ENCODE assay signal across 13 cellular contexts in genomic region chr6:15264412-15264811, GRCh38. TPM values are rescaled to one million over a fixed set of nuclear protein-coding genes. Genes with fewer than 3 reads are reported as not detected.
DNase-seq lines count a peak whose midpoint lies in the region; ATAC-seq and TF ChIP-seq lines count a peak whose summit lies in the region.
"Had no signal": no experiment of that assay in that cellular context is flagged by ENCODE, and none has a peak within 500 bp of the region (broad histone marks: within the 10 kb centered on the region; RNA-seq: fewer than 3 reads in every experiment).

No MANE protein-coding gene starts in this region.

- H4K8ac ChIP-seq in trophoblast cell (ENCODE audit: low read depth, low read length), result no peak overlapping the region

- no peak overlapping the region for H3K23ac ChIP-seq in trophoblast cell (ENCODE audit: low read length)

- peak overlapping the region in 1 of 2 donors; percentile 70 for H3K4me3 Mint-ChIP-seq in CD14-positive monocyte
- peak overlapping the region; percentile 66 to 79 (median 77) for H3K4me3 Mint-ChIP-seq in brain
- H3K4me3 Mint-ChIP-seq in nephron, result peak overlapping the region in 2 of 3 experiments; percentile 17 to 61

- H3K79me1 ChIP-seq in trophoblast cell (ENCODE audit: low read length), result no peaks in the 10 kb centered on the region

- DNase-seq in CD14-positive monocyte (ENCODE audit: low spot score) (no peak), NCI-H2107 treated with DMSO at 0.1 percent for 48 hours (lab: John Stamatoyannopoulos, UW; ENCODE audit: unreplicated experiment) (no peak), trophoblast cell (no peak)
- DNase-seq: activated effector memory CD4-positive, alpha-beta T cell treated with Interleukin-2 at 50 U/mL for 16 hours; MG63; stimulated activated CD8-positive, alpha-beta memory T cell treated with anti-CD3 and anti-CD28 coated beads, Interleukin-4, amount 100 ng/mL, for 48 hours had no signal

- H3K36me3 Mint-ChIP-seq in CD14-positive monocyte (peaks cover 38 to 46% of the 10 kb centered on the region in 2 donors), brain (peaks cover 11% of the 10 kb centered on the region), nephron (ENCODE audit: low read depth) (peaks cover 4% of the 10 kb centered on the region)

- H3K27ac ChIP-seq in HUES64 (ENCODE audit: low read depth, low read length), result peak overlapping the region; percentile 96; the same call in 1 of the 2 replicates
- no peak overlapping the region for H3K27ac ChIP-seq in trophoblast cell (ENCODE audit: low read depth, low read length)
- H3K27ac ChIP-seq: lower lobe of right lung had no signal

- H3K4me2 ChIP-seq in trophoblast cell (ENCODE audit: low read length), result no peak overlapping the region

- H4K12ac ChIP-seq in trophoblast cell (ENCODE audit: low read depth, low read length), result no peak overlapping the region

- H3K14ac ChIP-seq in trophoblast cell (ENCODE audit: low read length), result no peak overlapping the region

- H4K91ac ChIP-seq in trophoblast cell (ENCODE audit: low read depth, low read length), result no peak overlapping the region

- H2BK120ac ChIP-seq in trophoblast cell (ENCODE audit: insufficient read depth, low read length, poor library complexity), result no peak overlapping the region

- ATAC-seq in GM21367 (IDR thresholded peaks at IDR 0.05; ENCODE audit: unreplicated experiment) (no peak), GM19035 (IDR thresholded peaks at IDR 0.05; ENCODE audit: unreplicated experiment) (no peak)
- ATAC-seq: SK-N-SH treated with all-trans-retinoic acid at 6 μM for 48 hours had no signal

- TF ChIP-seq CTCF in CD14-positive monocyte (IDR thresholded peaks at IDR 0.05) (no peak), brain (conservative IDR thresholded peaks at IDR 0.05) (no peak), nephron (IDR thresholded peaks at IDR 0.05; ENCODE audit: unreplicated experiment in 3 of 3) (no peak)

- H3K27me3 ChIP-seq in HUES64 (ENCODE audit: insufficient read depth, low read length) (no peaks in the 10 kb centered on the region), trophoblast cell (ENCODE audit: insufficient read depth, low read length) (no peaks in the 10 kb centered on the region)
- H3K27me3 ChIP-seq: MG63 had no signal

- H3K9ac ChIP-seq in HUES64 (ENCODE audit: low read depth, low read length) (no peak overlapping the region), trophoblast cell (ENCODE audit: low read length) (no peak overlapping the region)

- H3K36me3 ChIP-seq in HUES64 (ENCODE audit: insufficient read depth, low read length), result peaks cover 5% of the 10 kb centered on the region; the same call in 1 of the 2 replicates
- peaks cover 0 to 2% of the 10 kb centered on the region in 2 experiments for H3K36me3 ChIP-seq in trophoblast cell (ENCODE audit: control insufficient read depth in 1 of 2, insufficient read depth in 2 of 2, low read length in 2 of 2)
- H3K36me3 ChIP-seq: lower lobe of right lung, MG63 had no signal

- H3K27me3 Mint-ChIP-seq in CD14-positive monocyte (ENCODE audit: low read depth in 3 of 3) (peaks cover 0 to 3% (median 0%) of the 10 kb centered on the region in 3 donors), brain (peaks cover 3% of the 10 kb centered on the region), nephron (ENCODE audit: low read depth) (no peaks in the 10 kb centered on the region)

- no peak overlapping the region for H3K18ac ChIP-seq in trophoblast cell (ENCODE audit: low read length)

- H3K79me2 ChIP-seq in trophoblast cell (ENCODE audit: control insufficient read depth, insufficient read depth, low read length, poor library complexity), result peaks cover 7% of the 10 kb centered on the region

- intact Hi-C loops in CD14-positive monocyte (cut with micrococcal nuclease), result no loop called here

- H3K4ac ChIP-seq in trophoblast cell (ENCODE audit: low read depth, low read length), result no peak overlapping the region

- H3K27ac Mint-ChIP-seq in CD14-positive monocyte (peak overlapping the region in 5 of 7 donors; percentile 43 to 84 (median 57)), brain (peak overlapping the region in 4 of 5 experiments; percentile 85 to 96 (median 92)), nephron (peak overlapping the region; percentile 71 to 79 (median 71))

- H2BK5ac ChIP-seq in trophoblast cell (ENCODE audit: low read depth, low read length, poor library complexity), result no peak overlapping the region

- H3K9me3 Mint-ChIP-seq in CD14-positive monocyte (no peaks in the 10 kb centered on the region), brain (peaks cover 0 to 3% (median 0%) of the 10 kb centered on the region in 5 experiments), nephron (no peaks in the 10 kb centered on the region)

- H3K4me1 ChIP-seq in HUES64 (ENCODE audit: insufficient read depth, low read length) (peaks cover 84% of the 10 kb centered on the region), trophoblast cell (ENCODE audit: control insufficient read depth in 1 of 2, insufficient read depth in 2 of 2, low read length in 2 of 2) (peaks cover 3 to 18% of the 10 kb centered on the region in 2 experiments)

- H3K4me1 Mint-ChIP-seq in CD14-positive monocyte, result peaks cover 93% of the 10 kb centered on the region
- H3K4me1 Mint-ChIP-seq in brain, result peaks cover 98% of the 10 kb centered on the region
- H3K4me1 Mint-ChIP-seq in nephron, result peaks cover 88% of the 10 kb centered on the region

- no peak overlapping the region for H2AK5ac ChIP-seq in trophoblast cell (ENCODE audit: low read length)

- no peak overlapping the region for H2BK12ac ChIP-seq in trophoblast cell (ENCODE audit: low read length)

- no peak overlapping the region for H2AFZ ChIP-seq in trophoblast cell (ENCODE audit: insufficient read depth, low read length, poor library complexity)

- WGBS in HUES64, result 40% methylated on average over 2 of the region's 3 CpGs
- no CpG with 5 or more reads among the region's 3 CpGs for WGBS in trophoblast cell (ENCODE audit: extremely low coverage, insufficient coverage, insufficient read length)

- H3K4me3 ChIP-seq in HUES64 (ENCODE audit: low read length) (peak overlapping the region; percentile 25), trophoblast cell (ENCODE audit: low read depth, low read length) (no peak overlapping the region)
- H3K4me3 ChIP-seq: lower lobe of right lung, MG63 had no signal

- H3K9me3 ChIP-seq in HUES64 (ENCODE audit: insufficient read depth, low read depth, low read length), result no peaks in the 10 kb centered on the region
- no peaks in the 10 kb centered on the region for H3K9me3 ChIP-seq in trophoblast cell (ENCODE audit: insufficient read depth, low read depth, low read length)
- H3K9me3 ChIP-seq: lower lobe of right lung, MG63 had no signal

RNA-seq across cellular contexts. Expression of gene JARID2, which starts 18.5 kb away (rescaled TPM):
- 10 to 100 TPM in 1 of 2 donors, 1 to 10 TPM in 1; 6.8 to 12.5 TPM for polyA plus RNA-seq in CD14-positive monocyte
- polyA plus RNA-seq in HUES64 (2013, experiment 1 of 2), result 88.4 TPM
- 87.6 TPM for polyA plus RNA-seq in HUES64 (2013, experiment 2 of 2)
- polyA plus RNA-seq in brain (ENCODE audit: insufficient read depth, low read depth, low replicate concordance), result 19.7 TPM
- 41.7 and 44.1 TPM in 2 replicates for polyA plus RNA-seq in trophoblast cell (2013)
